Comparison of ENCODE assay signal across 1 cellular context in the genomic region with DNA sequence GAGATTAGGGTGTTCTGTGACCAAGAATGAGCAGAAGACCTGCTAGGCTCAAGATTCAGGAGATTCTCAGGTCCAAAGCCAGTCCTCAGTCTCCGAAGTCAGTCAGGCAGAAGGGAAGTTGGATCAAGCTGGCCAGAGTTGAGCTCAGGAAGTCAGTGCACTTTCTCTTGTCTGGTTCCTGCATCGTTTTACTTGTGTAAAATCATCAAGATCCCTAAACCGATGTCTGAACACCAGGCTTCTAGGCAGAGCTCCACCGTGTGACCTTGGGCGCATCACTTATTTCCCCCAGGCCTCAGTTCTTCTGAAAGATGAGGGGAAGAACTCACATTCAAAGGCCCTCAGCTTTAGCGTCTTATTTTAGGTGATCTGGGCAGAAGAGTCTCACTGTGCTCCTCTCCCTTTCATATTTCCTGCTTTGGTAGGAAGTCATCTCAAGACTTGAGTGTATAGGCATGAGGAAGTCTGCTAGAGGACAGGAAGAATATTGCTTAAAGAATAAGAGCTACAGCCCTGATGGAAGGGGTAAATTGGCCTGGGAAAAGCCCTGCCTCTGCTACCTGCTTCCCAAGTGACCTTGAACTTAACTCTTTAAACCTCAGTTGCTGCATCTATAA.
TF ChIP-seq lines count a peak whose summit lies in the region.

No MANE protein-coding gene starts in this region.

TF ChIP-seq in HCT116, 20 proteins besides CTCF, POLR2A, EP300 and RAD21 (continued from another document):
- TF ChIP-seq, protein P1, sequence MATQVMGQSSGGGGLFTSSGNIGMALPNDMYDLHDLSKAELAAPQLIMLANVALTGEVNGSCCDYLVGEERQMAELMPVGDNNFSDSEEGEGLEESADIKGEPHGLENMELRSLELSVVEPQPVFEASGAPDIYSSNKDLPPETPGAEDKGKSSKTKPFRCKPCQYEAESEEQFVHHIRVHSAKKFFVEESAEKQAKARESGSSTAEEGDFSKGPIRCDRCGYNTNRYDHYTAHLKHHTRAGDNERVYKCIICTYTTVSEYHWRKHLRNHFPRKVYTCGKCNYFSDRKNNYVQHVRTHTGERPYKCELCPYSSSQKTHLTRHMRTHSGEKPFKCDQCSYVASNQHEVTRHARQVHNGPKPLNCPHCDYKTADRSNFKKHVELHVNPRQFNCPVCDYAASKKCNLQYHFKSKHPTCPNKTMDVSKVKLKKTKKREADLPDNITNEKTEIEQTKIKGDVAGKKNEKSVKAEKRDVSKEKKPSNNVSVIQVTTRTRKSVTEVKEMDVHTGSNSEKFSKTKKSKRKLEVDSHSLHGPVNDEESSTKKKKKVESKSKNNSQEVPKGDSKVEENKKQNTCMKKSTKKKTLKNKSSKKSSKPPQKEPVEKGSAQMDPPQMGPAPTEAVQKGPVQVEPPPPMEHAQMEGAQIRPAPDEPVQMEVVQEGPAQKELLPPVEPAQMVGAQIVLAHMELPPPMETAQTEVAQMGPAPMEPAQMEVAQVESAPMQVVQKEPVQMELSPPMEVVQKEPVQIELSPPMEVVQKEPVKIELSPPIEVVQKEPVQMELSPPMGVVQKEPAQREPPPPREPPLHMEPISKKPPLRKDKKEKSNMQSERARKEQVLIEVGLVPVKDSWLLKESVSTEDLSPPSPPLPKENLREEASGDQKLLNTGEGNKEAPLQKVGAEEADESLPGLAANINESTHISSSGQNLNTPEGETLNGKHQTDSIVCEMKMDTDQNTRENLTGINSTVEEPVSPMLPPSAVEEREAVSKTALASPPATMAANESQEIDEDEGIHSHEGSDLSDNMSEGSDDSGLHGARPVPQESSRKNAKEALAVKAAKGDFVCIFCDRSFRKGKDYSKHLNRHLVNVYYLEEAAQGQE (IDR thresholded peaks at IDR 0.05; ENCODE audit: low read depth), result no peak
- TF ChIP-seq TCF7L2 (IDR thresholded peaks at IDR 0.05; ENCODE audit: borderline replicate concordance, extremely low read depth, insufficient read depth, insufficient read length), result no peak
- TF ChIP-seq EGR1 (IDR thresholded peaks at IDR 0.05; ENCODE audit: low read depth), result no peak
- no peak for TF ChIP-seq YY1 (IDR thresholded peaks at IDR 0.05; ENCODE audit: extremely low read depth, insufficient replicate concordance, low read depth, low read length)
- no peak for TF ChIP-seq EZH2 (IDR thresholded peaks at IDR 0.05)
